Comparison of ENCODE assay signal across 20 cellular contexts in the genomic region with DNA sequence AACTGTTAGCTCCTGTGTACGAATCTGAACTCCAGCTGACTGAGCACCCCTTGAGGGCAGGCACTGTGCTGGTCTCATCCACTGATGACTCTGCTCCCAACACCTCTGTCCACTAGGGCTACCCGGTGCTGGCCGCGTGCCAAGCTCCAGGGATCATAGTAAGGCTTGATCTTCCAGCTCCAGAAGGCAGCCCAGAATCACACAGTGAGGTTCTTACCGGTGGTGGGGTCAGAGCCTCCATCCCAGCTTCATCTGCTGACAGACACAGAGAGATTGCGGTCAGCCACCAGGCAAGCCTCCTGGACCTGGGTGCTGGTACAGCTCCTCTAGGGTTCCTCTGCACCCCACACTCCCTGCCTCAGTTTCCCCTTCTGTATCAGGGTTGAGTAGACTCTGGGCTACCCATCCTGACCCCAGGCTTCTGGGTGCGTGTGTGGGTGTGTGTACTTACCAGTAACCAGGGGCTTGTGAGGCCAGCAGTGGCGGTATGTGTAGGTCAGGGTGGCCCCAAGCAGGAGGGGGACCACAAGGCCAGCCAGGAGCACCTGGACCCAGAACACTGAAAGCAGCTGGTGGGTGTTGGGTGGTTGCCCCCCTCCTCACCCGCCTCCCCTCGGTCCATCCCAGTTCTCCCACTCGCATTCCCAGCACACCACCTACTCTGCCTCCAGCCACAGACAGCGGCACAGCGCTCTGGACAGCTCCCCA. TPM values are rescaled to one million over a fixed set of nuclear protein-coding genes. Genes with fewer than 3 reads are reported as not detected.
A peak's percentile ranks its signal among the peaks of the same experiment; 100 is the strongest.
DNase-seq lines count a peak whose midpoint lies in the region; ATAC-seq, FAIRE-seq and TF ChIP-seq lines count a peak whose summit lies in the region.
"Had no signal": no experiment of that assay in that cellular context is flagged by ENCODE, and none has a peak within 500 bp of the region (broad histone marks: within the 10 kb centered on the region; RNA-seq: fewer than 3 reads in every experiment).

No MANE protein-coding gene starts in this region.

- no peak overlapping the region for H3K27ac ChIP-seq in Panc1 (ENCODE audit: low read length)
- H3K27ac ChIP-seq: heart right ventricle, right atrium auricular region, vagina had no signal

- POLR2A ChIA-PET in activated CD8-positive, alpha-beta T cell treated with anti-CD3 and anti-CD28 coated beads for 36 hours (lab: Charles Lee), result interaction anchor here (0.7 to 4.1 kb wide), 3 partner anchors 13 to 435 kb away, joined by 3 to 12 read pairs (median 5); partner anchors contain the start of gene PLEKHG5
- POLR2A ChIA-PET in activated CD8-positive, alpha-beta T cell treated with anti-CD3 and anti-CD28 coated beads, Interleukin-2, amount 10 ng/mL, durations not matched to agents 7 days and 5 days (lab: Charles Lee), result no interaction called here
- POLR2A ChIA-PET in Panc1 (lab: Charles Lee), result interaction anchor here (0.6 kb wide), 1 partner anchor 10 kb away, joined by 3 read pairs; no protein-coding TSS in a partner anchor

- no peak overlapping the region for H3K4me3 Mint-ChIP-seq in activated CD8-positive, alpha-beta T cell treated with anti-CD3 and anti-CD28 coated beads for 36 hours
- H3K4me3 Mint-ChIP-seq in activated CD8-positive, alpha-beta T cell treated with anti-CD3 and anti-CD28 coated beads, Interleukin-2, amount 10 ng/mL, durations not matched to agents 7 days and 5 days, result no peak overlapping the region
- peak overlapping the region; percentile 62 for H3K4me3 Mint-ChIP-seq in natural killer cell treated with Interleukin-12 subunit alpha and Interleukin-12 subunit beta and Interleukin-15 and Interleukin-18, amount 100 ng/mL, for 72 hours
- H3K4me3 Mint-ChIP-seq: brain, GM23338 had no signal

- H3K4me1 Mint-ChIP-seq in activated CD8-positive, alpha-beta T cell treated with anti-CD3 and anti-CD28 coated beads for 36 hours (ENCODE audit: low read depth), result peaks cover 49% of the 10 kb centered on the region
- peaks cover 57% of the 10 kb centered on the region for H3K4me1 Mint-ChIP-seq in activated CD8-positive, alpha-beta T cell treated with anti-CD3 and anti-CD28 coated beads, Interleukin-2, amount 10 ng/mL, durations not matched to agents 7 days and 5 days (ENCODE audit: low read depth)
- peaks cover 29 to 37% of the 10 kb centered on the region in 2 donors for H3K4me1 Mint-ChIP-seq in natural killer cell treated with Interleukin-12 subunit alpha and Interleukin-12 subunit beta and Interleukin-15 and Interleukin-18, amount 100 ng/mL, for 72 hours (ENCODE audit: low read depth in 2 of 2)

- no TSS peak for BruUV-seq in Panc1 (replicated peaks; lab: Mats Ljungman, UMichigan)

- H3K27me3 ChIP-seq in Panc1 (ENCODE audit: control insufficient read depth, insufficient read depth, low read length), result no peaks in the 10 kb centered on the region
- H3K27me3 ChIP-seq in bronchial epithelial cell (ENCODE audit: control insufficient read depth, insufficient read depth, low read length), result no peaks in the 10 kb centered on the region
- H3K27me3 ChIP-seq: right atrium auricular region, vagina had no signal

- in situ Hi-C loops in Panc1 (cut with HindIII; ENCODE audit: low pct_unique_long_range_greater_than_20kb, low sequenced_read_pairs), result no loop called here

- H3K9me3 Mint-ChIP-seq in activated CD8-positive, alpha-beta T cell treated with anti-CD3 and anti-CD28 coated beads for 36 hours, result no peaks in the 10 kb centered on the region
- no peaks in the 10 kb centered on the region for H3K9me3 Mint-ChIP-seq in activated CD8-positive, alpha-beta T cell treated with anti-CD3 and anti-CD28 coated beads, Interleukin-2, amount 10 ng/mL, durations not matched to agents 7 days and 5 days (ENCODE audit: insufficient read depth)
- H3K9me3 Mint-ChIP-seq in natural killer cell treated with Interleukin-12 subunit alpha and Interleukin-12 subunit beta and Interleukin-15 and Interleukin-18, amount 100 ng/mL, for 72 hours, result no peaks in the 10 kb centered on the region
- H3K9me3 Mint-ChIP-seq: GM23338 had no signal

- peaks cover 28% of the 10 kb centered on the region for H3K36me3 Mint-ChIP-seq in activated CD8-positive, alpha-beta T cell treated with anti-CD3 and anti-CD28 coated beads for 36 hours (ENCODE audit: low read depth)
- H3K36me3 Mint-ChIP-seq in activated CD8-positive, alpha-beta T cell treated with anti-CD3 and anti-CD28 coated beads, Interleukin-2, amount 10 ng/mL, durations not matched to agents 7 days and 5 days (ENCODE audit: low read depth), result peaks cover 38% of the 10 kb centered on the region
- H3K36me3 Mint-ChIP-seq in natural killer cell treated with Interleukin-12 subunit alpha and Interleukin-12 subunit beta and Interleukin-15 and Interleukin-18, amount 100 ng/mL, for 72 hours, result peaks cover 5% of the 10 kb centered on the region

- H3K36me3 ChIP-seq in Panc1 (ENCODE audit: control insufficient read depth, insufficient read depth, low read length) (no peaks in the 10 kb centered on the region), bronchial epithelial cell (ENCODE audit: control insufficient read depth, insufficient read depth, low read length) (peaks cover 31% of the 10 kb centered on the region)

- TF ChIP-seq CTCF in activated CD8-positive, alpha-beta T cell treated with anti-CD3 and anti-CD28 coated beads for 36 hours (IDR thresholded peaks at IDR 0.05), result no peak
- no peak for TF ChIP-seq CTCF in Panc1 (IDR thresholded peaks at IDR 0.05)
- peak; percentile 6 for TF ChIP-seq CTCF in bronchial epithelial cell (IDR thresholded peaks at IDR 0.05; ENCODE audit: insufficient read depth, low read length, severe bottlenecking)

- FAIRE-seq in bronchial epithelial cell (lab: Jason Lieb, UNC), result no peak
- FAIRE-seq: keratinocyte had no signal

- CTCF ChIA-PET in activated CD8-positive, alpha-beta T cell treated with anti-CD3 and anti-CD28 coated beads for 36 hours (lab: Charles Lee), result interaction anchor here (0.9 to 1.5 kb wide), 7 partner anchors 8 to 216 kb away, joined by 3 to 6 read pairs (median 4); no protein-coding TSS in a partner anchor
- CTCF ChIA-PET in activated CD8-positive, alpha-beta T cell treated with anti-CD3 and anti-CD28 coated beads, Interleukin-2, amount 10 ng/mL, durations not matched to agents 7 days and 5 days (lab: Charles Lee), result interaction anchor here (1.0 to 2.4 kb wide), 4 partner anchors 8 to 24 kb away, joined by 3 to 8 read pairs (median 4); no protein-coding TSS in a partner anchor
- CTCF ChIA-PET in Panc1 (lab: Charles Lee), result interaction anchor here (1.1 to 1.2 kb wide), 2 partner anchors 9 to 14 kb away, joined by 3 to 4 read pairs; no protein-coding TSS in a partner anchor

- intact Hi-C loops in activated CD8-positive, alpha-beta T cell treated with anti-CD3 and anti-CD28 coated beads for 36 hours (cut with micrococcal nuclease), result no loop called here
- intact Hi-C loops in Panc1 (cut with micrococcal nuclease; ENCODE audit: unreplicated experiment), result no loop called here

- no peaks in the 10 kb centered on the region for H3K9me3 ChIP-seq in Panc1 (ENCODE audit: control insufficient read depth, insufficient read depth, low read depth, low read length)
- H3K9me3 ChIP-seq: heart right ventricle, right atrium auricular region, vagina had no signal

- H3K27ac Mint-ChIP-seq in activated CD8-positive, alpha-beta T cell treated with anti-CD3 and anti-CD28 coated beads for 36 hours, result peak overlapping the region; percentile 84
- no peak overlapping the region for H3K27ac Mint-ChIP-seq in activated CD8-positive, alpha-beta T cell treated with anti-CD3 and anti-CD28 coated beads, Interleukin-2, amount 10 ng/mL, durations not matched to agents 7 days and 5 days
- H3K27ac Mint-ChIP-seq in natural killer cell treated with Interleukin-12 subunit alpha and Interleukin-12 subunit beta and Interleukin-15 and Interleukin-18, amount 100 ng/mL, for 72 hours, result peak overlapping the region; percentile 94 to 98
- H3K27ac Mint-ChIP-seq: GM23338 had no signal

- H3K4me3 ChIP-seq in Panc1 (ENCODE audit: low read depth in 2 of 2, low read length in 2 of 2), result no peak overlapping the region
- no peak overlapping the region for H3K4me3 ChIP-seq in bronchial epithelial cell (ENCODE audit: low read depth, low read length)
- H3K4me3 ChIP-seq: GM23338, heart right ventricle, right atrium auricular region, vagina had no signal

- H3K4me1 ChIP-seq in Panc1 (ENCODE audit: control insufficient read depth, insufficient read depth, low read length), result no peaks in the 10 kb centered on the region; the same call in 1 of the 2 replicates

- no peaks in the 10 kb centered on the region for H3K27me3 Mint-ChIP-seq in activated CD8-positive, alpha-beta T cell treated with anti-CD3 and anti-CD28 coated beads for 36 hours
- peaks cover 2% of the 10 kb centered on the region for H3K27me3 Mint-ChIP-seq in activated CD8-positive, alpha-beta T cell treated with anti-CD3 and anti-CD28 coated beads, Interleukin-2, amount 10 ng/mL, durations not matched to agents 7 days and 5 days (ENCODE audit: low read depth)
- peaks cover 0 to 7% of the 10 kb centered on the region in 2 donors for H3K27me3 Mint-ChIP-seq in natural killer cell treated with Interleukin-12 subunit alpha and Interleukin-12 subunit beta and Interleukin-15 and Interleukin-18, amount 100 ng/mL, for 72 hours

- no peak for DNase-seq in activated CD8-positive, alpha-beta T cell treated with anti-CD3 and anti-CD28 coated beads for 36 hours
- no peak for DNase-seq in activated CD8-positive, alpha-beta T cell treated with anti-CD3 and anti-CD28 coated beads, Interleukin-2, amount 10 ng/mL, durations not matched to agents 7 days and 5 days
- DNase-seq in Panc1 (ENCODE audit: low read depth, low spot score), result no peak
- DNase-seq in bronchial epithelial cell (ENCODE audit: low read depth), result no peak
- DNase-seq in natural killer cell treated with Interleukin-12 subunit alpha and Interleukin-12 subunit beta and Interleukin-15 and Interleukin-18, amount 100 ng/mL, for 72 hours (ENCODE audit: low spot score), result no peak
- DNase-seq in cerebellum (ENCODE audit: low spot score), result no peak
- DNase-seq: ACHN, heart right ventricle, Kasumi-1, NCI-H1417, NCI-H82, RPMI8226 had no signal

- ATAC-seq in activated CD8-positive, alpha-beta T cell treated with anti-CD3 and anti-CD28 coated beads for 36 hours, result no peak
- ATAC-seq in activated CD8-positive, alpha-beta T cell treated with anti-CD3 and anti-CD28 coated beads, Interleukin-2, amount 10 ng/mL, durations not matched to agents 7 days and 5 days, result no peak
- ATAC-seq in Panc1 (0 out of 2 replicates have a peak, but pooled peaks have one; percentile 17), HG03571 (IDR thresholded peaks at IDR 0.05; ENCODE audit: unreplicated experiment) (no peak), HG02763 (IDR thresholded peaks at IDR 0.05; ENCODE audit: unreplicated experiment) (no peak)
- no peak for ATAC-seq in natural killer cell treated with Interleukin-12 subunit alpha and Interleukin-12 subunit beta and Interleukin-15 and Interleukin-18, amount 100 ng/mL, for 72 hours
- ATAC-seq: activated CD4-positive, CD25-positive, alpha-beta regulatory T cell treated with anti-CD3 and anti-CD28 coated beads, Interleukin-2, amount 50 U/mL, for 24 hours; GM23338 had no signal

RNA-seq across cellular contexts. Expression of gene TNFRSF25, which starts 3.4 kb away (rescaled TPM):
- 10 to 100 TPM; 55.8 to 57.8 TPM for total RNA-seq in activated CD8-positive, alpha-beta T cell treated with anti-CD3 and anti-CD28 coated beads for 36 hours
- 10 to 100 TPM; 47.7 to 55.8 TPM for total RNA-seq in activated CD8-positive, alpha-beta T cell treated with anti-CD3 and anti-CD28 coated beads, Interleukin-2, amount 10 ng/mL, durations not matched to agents 7 days and 5 days
- total RNA-seq in Panc1 (2021; ENCODE audit: unreplicated experiment) (7.0 TPM), bronchial epithelial cell (20.5 and 30.3 TPM in 2 replicates), cerebellum (9.5 TPM)
- polyA plus RNA-seq in Panc1 (2012; ENCODE audit: insufficient read length), result 14.2 TPM
- 100 to 1,000 TPM in 1 of 2 donors, 10 to 100 TPM in 1; 83.6 to 106 TPM for total RNA-seq in natural killer cell treated with Interleukin-12 subunit alpha and Interleukin-12 subunit beta and Interleukin-15 and Interleukin-18, amount 100 ng/mL, for 72 hours

RNA-seq across cellular contexts. Expression of gene PLEKHG5, which starts 28.9 kb away (rescaled TPM):
- total RNA-seq in activated CD8-positive, alpha-beta T cell treated with anti-CD3 and anti-CD28 coated beads for 36 hours, result 1 to 10 TPM; 1.7 to 1.8 TPM
- 1 to 10 TPM; 2.2 to 2.8 TPM for total RNA-seq in activated CD8-positive, alpha-beta T cell treated with anti-CD3 and anti-CD28 coated beads, Interleukin-2, amount 10 ng/mL, durations not matched to agents 7 days and 5 days
- total RNA-seq in Panc1 (2021; ENCODE audit: unreplicated experiment) (6.8 TPM), bronchial epithelial cell (42.9 and 45.2 TPM in 2 replicates), cerebellum (13.5 TPM)
- 10.7 TPM for polyA plus RNA-seq in Panc1 (2012; ENCODE audit: insufficient read length)
- under 1 TPM; 0.33 to 0.81 TPM for total RNA-seq in natural killer cell treated with Interleukin-12 subunit alpha and Interleukin-12 subunit beta and Interleukin-15 and Interleukin-18, amount 100 ng/mL, for 72 hours

RNA-seq across cellular contexts. Expression of gene ESPN, which starts 38.0 kb away (rescaled TPM):
- under 1 TPM; 0.83 to 0.99 TPM for total RNA-seq in activated CD8-positive, alpha-beta T cell treated with anti-CD3 and anti-CD28 coated beads for 36 hours
- 1 to 10 TPM in 1 of 2 experiments, under 1 TPM in 1; 0.61 to 1.0 TPM for total RNA-seq in activated CD8-positive, alpha-beta T cell treated with anti-CD3 and anti-CD28 coated beads, Interleukin-2, amount 10 ng/mL, durations not matched to agents 7 days and 5 days
- total RNA-seq in Panc1 (2021; ENCODE audit: unreplicated experiment) (8.5 TPM), bronchial epithelial cell (4.5 and 8.4 TPM in 2 replicates), cerebellum (0.18 TPM)
- 13.6 TPM for polyA plus RNA-seq in Panc1 (2012; ENCODE audit: insufficient read length)
- total RNA-seq in natural killer cell treated with Interleukin-12 subunit alpha and Interleukin-12 subunit beta and Interleukin-15 and Interleukin-18, amount 100 ng/mL, for 72 hours, result under 1 TPM; 0.14 to 0.84 TPM

RNA-seq across cellular contexts. Expression of gene HES2, which starts 42.8 kb away (rescaled TPM):
- total RNA-seq in activated CD8-positive, alpha-beta T cell treated with anti-CD3 and anti-CD28 coated beads for 36 hours, result under 1 TPM in 1 of 2 experiments, not detected in 1; 0.29 TPM
- total RNA-seq in activated CD8-positive, alpha-beta T cell treated with anti-CD3 and anti-CD28 coated beads, Interleukin-2, amount 10 ng/mL, durations not matched to agents 7 days and 5 days, result under 1 TPM; 0.05 to 0.45 TPM
- 11.1 TPM for total RNA-seq in Panc1 (2021; ENCODE audit: unreplicated experiment)
- 18.8 TPM for polyA plus RNA-seq in Panc1 (2012; ENCODE audit: insufficient read length)
- 98.1 and 116 TPM in 2 replicates for total RNA-seq in bronchial epithelial cell
- not detected for total RNA-seq in natural killer cell treated with Interleukin-12 subunit alpha and Interleukin-12 subunit beta and Interleukin-15 and Interleukin-18, amount 100 ng/mL, for 72 hours
- 0.18 TPM for total RNA-seq in cerebellum
- total RNA-seq: right atrium auricular region had no signal
